In genomic region chr5:87735918-87736317, GRCh38 we compare ENCODE assay signal across 14 cellular contexts.
DNase-seq lines count a peak whose midpoint lies in the region; ATAC-seq and TF ChIP-seq lines count a peak whose summit lies in the region.
"Had no signal": no experiment of that assay in that cellular context is flagged by ENCODE, and none has a peak within 500 bp of the region (broad histone marks: within the 10 kb centered on the region; RNA-seq: fewer than 3 reads in every experiment).

No MANE protein-coding gene starts in this region.

- in situ Hi-C loops in gastrocnemius medialis (cut with MboI; ENCODE audit: low sequenced_read_pairs in 4 of 4) = no loop called here

- intact Hi-C loops in gastrocnemius medialis (cut with DNase I; ENCODE audit: low total_unique reads) = no loop called here
- intact Hi-C loops in activated CD4-positive, alpha-beta T cell treated with anti-CD3 and anti-CD28 coated beads, Interleukin-2, amount 10 ng/mL, durations not matched to agents 24 days and 14 days (cut with micrococcal nuclease) = no loop called here

- no peaks in the 10 kb centered on the region for H3K9me3 ChIP-seq in gastrocnemius medialis

- peak overlapping the region; percentile 6 for H3K27ac ChIP-seq in epithelial cell of prostate
- no peak overlapping the region for H3K27ac ChIP-seq in gastrocnemius medialis

- no peaks in the 10 kb centered on the region for H3K36me3 ChIP-seq in gastrocnemius medialis

- no peak for ATAC-seq in gastrocnemius medialis

- no peaks in the 10 kb centered on the region for H3K36me3 Mint-ChIP-seq in activated CD4-positive, alpha-beta T cell treated with anti-CD3 and anti-CD28 coated beads, Interleukin-2, amount 10 ng/mL, durations not matched to agents 24 days and 14 days (ENCODE audit: low read depth)

- no peaks in the 10 kb centered on the region for H3K27me3 Mint-ChIP-seq in activated CD4-positive, alpha-beta T cell treated with anti-CD3 and anti-CD28 coated beads, Interleukin-2, amount 10 ng/mL, durations not matched to agents 24 days and 14 days
- H3K27me3 Mint-ChIP-seq: CD4-positive, alpha-beta T cell had no signal

- H3K4me3 ChIP-seq in gastrocnemius medialis = no peak overlapping the region

- POLR2A ChIA-PET in HEK293T (lab: Yijun Ruan, JAX) = no interaction called here

- no peak overlapping the region for H3K27ac Mint-ChIP-seq in activated CD4-positive, alpha-beta T cell treated with anti-CD3 and anti-CD28 coated beads, Interleukin-2, amount 10 ng/mL, durations not matched to agents 24 days and 14 days
- H3K27ac Mint-ChIP-seq: B cell; CD4-positive, alpha-beta T cell had no signal

- no peaks in the 10 kb centered on the region for H3K9me3 Mint-ChIP-seq in activated CD4-positive, alpha-beta T cell treated with anti-CD3 and anti-CD28 coated beads, Interleukin-2, amount 10 ng/mL, durations not matched to agents 24 days and 14 days
- H3K9me3 Mint-ChIP-seq: CD4-positive, alpha-beta T cell had no signal

- H3K27me3 ChIP-seq in gastrocnemius medialis = no peaks in the 10 kb centered on the region

- CTCF ChIA-PET in HEK293T (lab: Yijun Ruan, JAX) = no interaction called here

- no peak for TF ChIP-seq CTCF in gastrocnemius medialis (IDR thresholded peaks at IDR 0.05 in 4 of 5, conservative IDR thresholded peaks at IDR 0.05 in 1 of 5)

- DNase-seq in NCI-H510A treated with DMSO at 0.1 percent for 48 hours (lab: John Stamatoyannopoulos, UW) (peak; percentile 7), NCI-H510A (lab: John Stamatoyannopoulos, UW) (no peak), HEK293T (ENCODE audit: extremely low spot score) (no peak), NCI-H69 (lab: John Stamatoyannopoulos, UW) (peak; percentile 94), epithelial cell of prostate (ENCODE audit: low read depth, low spot score) (peak; percentile 49), gastrocnemius medialis (no peak)
- DNase-seq in activated CD4-positive, alpha-beta T cell treated with anti-CD3 and anti-CD28 coated beads, Interleukin-2, amount 10 ng/mL, durations not matched to agents 24 days and 14 days = no peak
- no peak for DNase-seq in stimulated activated CD8-positive, alpha-beta memory T cell treated with anti-CD3 and anti-CD28 coated beads, Interleukin-4, amount 100 ng/mL, for 48 hours
- DNase-seq: C1 segment of cervical spinal cord; Calu3; CD4-positive, alpha-beta T cell; DMS 273 treated with DMSO at 0.1 percent for 48 hours; HCEC 1CT had no signal

- H3K4me1 ChIP-seq in gastrocnemius medialis = no peaks in the 10 kb centered on the region

- H3K4me3 Mint-ChIP-seq in activated CD4-positive, alpha-beta T cell treated with anti-CD3 and anti-CD28 coated beads, Interleukin-2, amount 10 ng/mL, durations not matched to agents 24 days and 14 days = no peak overlapping the region
- H3K4me3 Mint-ChIP-seq: B cell; CD4-positive, alpha-beta T cell had no signal

- TF ChIP-seq POLR2A in gastrocnemius medialis (IDR thresholded peaks at IDR 0.05) = no peak

- H3K4me1 Mint-ChIP-seq in activated CD4-positive, alpha-beta T cell treated with anti-CD3 and anti-CD28 coated beads, Interleukin-2, amount 10 ng/mL, durations not matched to agents 24 days and 14 days = no peaks in the 10 kb centered on the region
- H3K4me1 Mint-ChIP-seq: B cell had no signal

TF ChIP-seq in HEK293T, 16 proteins besides CTCF, POLR2A, EP300 and RAD21:
- TF ChIP-seq PKNOX1 (IDR thresholded peaks at IDR 0.05) (peak; percentile 50), FOXK2 (IDR thresholded peaks at IDR 0.05) (no peak), BHLHE40 (IDR thresholded peaks at IDR 0.05; ENCODE audit: borderline replicate concordance) (no peak)

Comparison
In these comparisons a context has a peak if more than half of its experiments do, and no peak if none do; other contexts are left out.
1. DNase-seq: peak in NCI-H510A treated with DMSO at 0.1 percent for 48 hours (single experiment), NCI-H69 (single experiment) and epithelial cell of prostate (single experiment); none in NCI-H510A (single experiment), HEK293T (single experiment), gastrocnemius medialis (0 of 2), activated CD4-positive, alpha-beta T cell treated with anti-CD3 and anti-CD28 coated beads, Interleukin-2, amount 10 ng/mL, durations not matched to agents 24 days and 14 days (single experiment) and stimulated activated CD8-positive, alpha-beta memory T cell treated with anti-CD3 and anti-CD28 coated beads, Interleukin-4, amount 100 ng/mL, for 48 hours (single experiment).